In genomic region chr9:93680445-93681315, GRCh38 we compare ENCODE assay signal across 13 cellular contexts.
DNase-seq lines count a peak whose midpoint lies in the region; ATAC-seq lines count a peak whose summit lies in the region.
"Had no signal": no experiment of that assay in that cellular context is flagged by ENCODE, and none has a peak within 500 bp of the region (broad histone marks: within the 10 kb centered on the region; RNA-seq: fewer than 3 reads in every experiment).

No MANE protein-coding gene starts in this region.

- no peak overlapping the region for H3K4me3 Mint-ChIP-seq in activated CD4-positive, alpha-beta T cell treated with anti-CD3 and anti-CD28 coated beads, Interleukin-2, amount 10 ng/mL, durations not matched to agents 7 days and 5 days
- H3K4me3 Mint-ChIP-seq in T-helper 17 cell: no peak overlapping the region
- no peak overlapping the region for H3K4me3 Mint-ChIP-seq in stimulated activated memory B cell treated with anti-CD40 and anti-IgM and Interleukin-4, amounts not matched to agents 10 μg/mL and 1 μg/mL and 100 μg/mL, for 72 hours
- H3K4me3 Mint-ChIP-seq: stimulated activated effector memory CD8-positive, alpha-beta T cell treated with anti-CD3 and anti-CD28 coated beads, Interleukin-12 subunit alpha, Interleukin-12 subunit beta, amount 100 ng/mL, for 72 hours had no signal

- H3K4me1 ChIP-seq in right cardiac atrium (ENCODE audit: control insufficient read depth, insufficient read depth, low read length): no peaks in the 10 kb centered on the region

- H3K4me3 ChIP-seq in right cardiac atrium (ENCODE audit: low read length): no peak overlapping the region

- POLR2A ChIA-PET in activated CD4-positive, alpha-beta T cell treated with anti-CD3 and anti-CD28 coated beads, Interleukin-2, amount 10 ng/mL, durations not matched to agents 7 days and 5 days (lab: Charles Lee): no interaction called here

- H3K27ac ChIP-seq in right cardiac atrium (ENCODE audit: low read length): no peak overlapping the region

- ATAC-seq in T-helper 17 cell: peak; percentile 18
- ATAC-seq in right cardiac atrium: peak in 1 of 2 donors; percentile 6
- ATAC-seq in stimulated activated memory B cell treated with anti-CD40 and anti-IgM and Interleukin-4, amounts not matched to agents 10 μg/mL and 1 μg/mL and 100 μg/mL, for 72 hours: peak; percentile 34
- ATAC-seq in GM18909 (IDR thresholded peaks at IDR 0.05; ENCODE audit: poor library complexity, unreplicated experiment): no peak
- ATAC-seq: esophagus mucosa; stimulated activated effector memory CD8-positive, alpha-beta T cell treated with anti-CD3 and anti-CD28 coated beads, Interleukin-12 subunit alpha, Interleukin-12 subunit beta, amount 100 ng/mL, for 72 hours had no signal

- H3K9me3 ChIP-seq in T-helper 17 cell (ENCODE audit: control insufficient read depth, low read length, poor library complexity, severe bottlenecking) (no peaks in the 10 kb centered on the region), right cardiac atrium (ENCODE audit: control insufficient read depth, low read length) (no peaks in the 10 kb centered on the region)

- peak; percentile 3 for DNase-seq in activated CD4-positive, alpha-beta T cell treated with anti-CD3 and anti-CD28 coated beads, Interleukin-2, amount 10 ng/mL, durations not matched to agents 7 days and 5 days
- DNase-seq in activated CD4-positive, alpha-beta T cell treated with anti-CD3 and anti-CD28 coated beads for 4 hours: no peak
- DNase-seq in T-helper 17 cell (no peak), right cardiac atrium (peak; percentile 9 to 46 (median 37)), SKM-1 treated with dmso at 0.1 percent for 144 hours (lab: John Stamatoyannopoulos, UW; ENCODE audit: unreplicated experiment) (no peak), globus pallidus (ENCODE audit: low spot score) (no peak)
- DNase-seq: AML-193, KBM-7, NCI-H526 had no signal

- H3K27ac Mint-ChIP-seq in activated CD4-positive, alpha-beta T cell treated with anti-CD3 and anti-CD28 coated beads, Interleukin-2, amount 10 ng/mL, durations not matched to agents 7 days and 5 days: no peak overlapping the region
- H3K27ac Mint-ChIP-seq in T-helper 17 cell: no peak overlapping the region
- no peak overlapping the region for H3K27ac Mint-ChIP-seq in stimulated activated memory B cell treated with anti-CD40 and anti-IgM and Interleukin-4, amounts not matched to agents 10 μg/mL and 1 μg/mL and 100 μg/mL, for 72 hours

- H3K36me3 Mint-ChIP-seq in activated CD4-positive, alpha-beta T cell treated with anti-CD3 and anti-CD28 coated beads, Interleukin-2, amount 10 ng/mL, durations not matched to agents 7 days and 5 days (ENCODE audit: low read depth): no peaks in the 10 kb centered on the region
- H3K36me3 Mint-ChIP-seq in T-helper 17 cell (ENCODE audit: low read depth): peaks cover 2% of the 10 kb centered on the region
- H3K36me3 Mint-ChIP-seq in stimulated activated memory B cell treated with anti-CD40 and anti-IgM and Interleukin-4, amounts not matched to agents 10 μg/mL and 1 μg/mL and 100 μg/mL, for 72 hours: peaks cover 23% of the 10 kb centered on the region

- H3K4me1 Mint-ChIP-seq in activated CD4-positive, alpha-beta T cell treated with anti-CD3 and anti-CD28 coated beads, Interleukin-2, amount 10 ng/mL, durations not matched to agents 7 days and 5 days: no peaks in the 10 kb centered on the region
- peaks cover 5% of the 10 kb centered on the region for H3K4me1 Mint-ChIP-seq in T-helper 17 cell
- H3K4me1 Mint-ChIP-seq in stimulated activated memory B cell treated with anti-CD40 and anti-IgM and Interleukin-4, amounts not matched to agents 10 μg/mL and 1 μg/mL and 100 μg/mL, for 72 hours: peaks cover 9% of the 10 kb centered on the region

- intact Hi-C loops in right cardiac atrium (cut with DNase I): loop anchor here (5.0 kb wide), 1 partner anchor 282 kb away; no protein-coding TSS in a partner anchor

- CTCF ChIA-PET in activated CD4-positive, alpha-beta T cell treated with anti-CD3 and anti-CD28 coated beads, Interleukin-2, amount 10 ng/mL, durations not matched to agents 7 days and 5 days (lab: Charles Lee): interaction anchor here (0.7 to 1.4 kb wide), 2 partner anchors 10 to 260 kb away, joined by 3 read pairs; no protein-coding TSS in a partner anchor

- 74% methylated on average over 18 of the region's 18 CpGs for WGBS in right cardiac atrium

- no peaks in the 10 kb centered on the region for H3K27me3 ChIP-seq in right cardiac atrium (ENCODE audit: control insufficient read depth, insufficient read depth)

- H3K27me3 Mint-ChIP-seq in activated CD4-positive, alpha-beta T cell treated with anti-CD3 and anti-CD28 coated beads, Interleukin-2, amount 10 ng/mL, durations not matched to agents 7 days and 5 days: no peaks in the 10 kb centered on the region
- H3K27me3 Mint-ChIP-seq in T-helper 17 cell: peaks cover 14% of the 10 kb centered on the region
- peaks cover 14% of the 10 kb centered on the region for H3K27me3 Mint-ChIP-seq in stimulated activated memory B cell treated with anti-CD40 and anti-IgM and Interleukin-4, amounts not matched to agents 10 μg/mL and 1 μg/mL and 100 μg/mL, for 72 hours

- H3K9me3 Mint-ChIP-seq in activated CD4-positive, alpha-beta T cell treated with anti-CD3 and anti-CD28 coated beads, Interleukin-2, amount 10 ng/mL, durations not matched to agents 7 days and 5 days: no peaks in the 10 kb centered on the region
- no peaks in the 10 kb centered on the region for H3K9me3 Mint-ChIP-seq in stimulated activated memory B cell treated with anti-CD40 and anti-IgM and Interleukin-4, amounts not matched to agents 10 μg/mL and 1 μg/mL and 100 μg/mL, for 72 hours
- H3K9me3 Mint-ChIP-seq: stimulated activated effector memory CD8-positive, alpha-beta T cell treated with anti-CD3 and anti-CD28 coated beads, Interleukin-12 subunit alpha, Interleukin-12 subunit beta, amount 100 ng/mL, for 72 hours had no signal

Comparison
In these comparisons a context has a peak if more than half of its experiments do, and no peak if none do; other contexts are left out.
1. DNase-seq: peak in activated CD4-positive, alpha-beta T cell treated with anti-CD3 and anti-CD28 coated beads, Interleukin-2, amount 10 ng/mL, durations not matched to agents 7 days and 5 days (single experiment) and right cardiac atrium (3 of 3); none in activated CD4-positive, alpha-beta T cell treated with anti-CD3 and anti-CD28 coated beads for 4 hours (0 of 2), T-helper 17 cell (0 of 3), SKM-1 treated with dmso at 0.1 percent for 144 hours (single experiment) and globus pallidus (single experiment).